14 cellular contexts compared by ENCODE assay signal in genomic region chr6:157615411-157615763, GRCh38.
DNase-seq lines count a peak whose midpoint lies in the region; ATAC-seq, FAIRE-seq and TF ChIP-seq lines count a peak whose summit lies in the region.
"Had no signal": no experiment of that assay in that cellular context is flagged by ENCODE, and none has a peak within 500 bp of the region (broad histone marks: within the 10 kb centered on the region; RNA-seq: fewer than 3 reads in every experiment).

No MANE protein-coding gene starts in this region.

- no peaks in the 10 kb centered on the region for H3K36me3 ChIP-seq in Loucy (ENCODE audit: insufficient read depth, low read length)
- no peaks in the 10 kb centered on the region for H3K36me3 ChIP-seq in K562 (ENCODE audit: control insufficient read depth, insufficient read depth, low read length)
- H3K36me3 ChIP-seq: heart right ventricle had no signal

- H3K4me1 ChIP-seq in Loucy (ENCODE audit: insufficient read depth, low read length, poor library complexity, severe bottlenecking), result no peaks in the 10 kb centered on the region
- peaks cover 7 to 18% of the 10 kb centered on the region in 2 experiments; a peak in 4 of 5 replicates for H3K4me1 ChIP-seq in K562 (replicated peaks in 1 of 2; ENCODE audit: control insufficient read depth in 2 of 2, insufficient read depth in 2 of 2, low read length in 2 of 2)

- TF ChIP-seq EP300 in K562 (IDR thresholded peaks at IDR 0.05; ENCODE audit: low read length), result no peak

- H2AFZ ChIP-seq in Loucy (ENCODE audit: low read length), result no peak overlapping the region; the same call in 1 of the 2 replicates
- H2AFZ ChIP-seq in K562 (ENCODE audit: low read depth, low read length), result no peak overlapping the region

- no peak for ATAC-seq in K562
- ATAC-seq in HG03342 (IDR thresholded peaks at IDR 0.05; ENCODE audit: unreplicated experiment), result no peak
- ATAC-seq: heart right ventricle; stimulated activated naive CD8-positive, alpha-beta T cell treated with anti-CD3 and anti-CD28 coated beads, Interleukin-15, Interleukin-2, amounts not matched to agents 100 U/mL and 50 U/mL, for 24 hours; T-cell had no signal

- H3K27me3 ChIP-seq in Loucy (ENCODE audit: insufficient read depth, low read length, poor library complexity, severe bottlenecking) (no peaks in the 10 kb centered on the region), K562 (ENCODE audit: control insufficient read depth in 2 of 2, insufficient read depth in 2 of 2, low read length in 2 of 2) (no peaks in the 10 kb centered on the region)
- H3K27me3 ChIP-seq: heart right ventricle had no signal

- H3K79me2 ChIP-seq in Loucy (ENCODE audit: insufficient read depth, low read length) (no peaks in the 10 kb centered on the region), K562 (ENCODE audit: control insufficient read depth, insufficient read depth, low read length) (no peaks in the 10 kb centered on the region)

- H3K27ac ChIP-seq in K562 (ENCODE audit: extremely low read depth, low read depth, low read length), result no peak overlapping the region

- no peaks in the 10 kb centered on the region for H3F3A ChIP-seq in Loucy (ENCODE audit: low read depth)

- H3K4me3 ChIP-seq in Loucy (ENCODE audit: low read length, poor library complexity, severe bottlenecking) (no peak overlapping the region), K562 (no peak overlapping the region)
- H3K4me3 ChIP-seq: heart right ventricle had no signal

- no peaks in the 10 kb centered on the region for H4K20me1 ChIP-seq in Loucy (ENCODE audit: insufficient read depth, low read length, poor library complexity, severe bottlenecking)
- H4K20me1 ChIP-seq in K562 (replicated peaks; ENCODE audit: control insufficient read depth, insufficient read depth, low read length), result no peaks in the 10 kb centered on the region

- in situ Hi-C loops in K562 (cut with MboI), result no loop called here

- no peak for TF ChIP-seq POLR2A in K562 (conservative IDR thresholded peaks at IDR 0.05)

- intact Hi-C loops in K562 (cut with micrococcal nuclease), result loop anchor here (2.0 kb wide), 1 partner anchor 51 kb away; no protein-coding TSS in a partner anchor

- H3K9me1 ChIP-seq in K562 (ENCODE audit: control insufficient read depth, insufficient read depth, low read length), result no peaks in the 10 kb centered on the region

- CTCF ChIA-PET in K562 (lab: Yijun Ruan, JAX; ENCODE audit: low intra/inter-chr PET ratio), result interaction anchor here (1.1 kb wide), 1 partner anchor 52 kb away, joined by 3 read pairs; no protein-coding TSS in a partner anchor

- POLR2A ChIA-PET in K562 (lab: Yijun Ruan, JAX), result interaction anchor here (0.8 kb wide), 1 partner anchor 293 kb away, joined by 3 read pairs; no protein-coding TSS in a partner anchor

- BruUV-seq in K562 (replicated peaks; lab: Mats Ljungman, UMichigan), result no TSS peak

- no peak for FAIRE-seq in K562 (lab: Jason Lieb, UNC)

- H3K9me2 ChIP-seq in Loucy (replicated peaks; ENCODE audit: low read depth, low read length), result no peaks in the 10 kb centered on the region

- H3K4me2 ChIP-seq in Loucy (ENCODE audit: low read depth, low read length, poor library complexity, severe bottlenecking) (no peak overlapping the region), K562 (ENCODE audit: insufficient read depth, low read length) (no peak overlapping the region)

- H3K9ac ChIP-seq in Loucy (ENCODE audit: low read depth, low read length, poor library complexity, severe bottlenecking) (no peak overlapping the region), K562 (ENCODE audit: insufficient read depth in 1 of 2, low read depth in 2 of 2, low read length in 2 of 2) (no peak overlapping the region)

- H3K9me3 ChIP-seq in Loucy (ENCODE audit: insufficient read depth, low read depth, low read length), result no peaks in the 10 kb centered on the region
- no peaks in the 10 kb centered on the region for H3K9me3 ChIP-seq in K562 (replicated peaks; ENCODE audit: control insufficient read depth, insufficient read depth, low read depth, low read length)
- H3K9me3 ChIP-seq: heart right ventricle had no signal

- peak; percentile 41 for DNase-seq in Daoy (ENCODE audit: low read depth)
- no peak for DNase-seq in K562 (ENCODE audit: extremely low read depth in 1 of 4, low spot score in 3 of 4)
- peak; percentile 24 for DNase-seq in myocyte (ENCODE audit: low read depth)
- DNase-seq in KG1 (lab: John Stamatoyannopoulos, UW), result no peak
- DNase-seq in kidney glomerular epithelial cell (lab: John Stamatoyannopoulos, UW), result no peak
- no peak for DNase-seq in NCI-H2171 (lab: John Stamatoyannopoulos, UW)
- DNase-seq: central memory CD4-positive, alpha-beta T cell; EL; heart right ventricle; NCI-H345; stimulated activated naive CD8-positive, alpha-beta T cell treated with anti-CD3 and anti-CD28 coated beads, Interleukin-15, Interleukin-2, amounts not matched to agents 100 U/mL and 50 U/mL, for 24 hours; T-cell had no signal

- peak in 1 of 2 experiments; percentile 34; a peak in 1 of 4 replicates for TF ChIP-seq RAD21 in K562 (CRISPR knock-in tag; conservative IDR thresholded peaks at IDR 0.05 in 1 of 2, IDR thresholded peaks at IDR 0.05 in 1 of 2)

- 85% methylated on average over 5 of the region's 5 CpGs for WGBS in K562 (ENCODE audit: insufficient coverage, low coverage, missing lambda C conversion rate)

- TF ChIP-seq CTCF in Loucy (conservative IDR thresholded peaks at IDR 0.05; ENCODE audit: low read length) (peak; percentile 55), K562 (IDR thresholded peaks at IDR 0.05 in 2 of 3, conservative IDR thresholded peaks at IDR 0.05 in 1 of 3; ENCODE audit: insufficient read depth in 2 of 3, low read depth in 1 of 3, low read length in 3 of 3) (peak in 2 of 3 experiments; percentile 12 to 34; a peak in 2 of 6 replicates)

TF ChIP-seq in K562, 482 proteins besides CTCF, POLR2A, EP300 and RAD21:
- TF ChIP-seq SPI1 (IDR thresholded peaks at IDR 0.05; ENCODE audit: borderline replicate concordance, low read depth, low read length) (peak; percentile 84), USF2 (CRISPR knock-in tag; IDR thresholded peaks at IDR 0.05) (no peak), STAT5B (CRISPR knock-in tag; IDR thresholded peaks at IDR 0.05) (no peak)

Comparison
In these comparisons a context has a peak if more than half of its experiments do, and no peak if none do; other contexts are left out.
1. DNase-seq: peak in Daoy (single experiment) and myocyte (single experiment); none in K562 (0 of 4), KG1 (single experiment), kidney glomerular epithelial cell (single experiment) and NCI-H2171 (single experiment).